9 cellular contexts compared by ENCODE assay signal in the genomic region with DNA sequence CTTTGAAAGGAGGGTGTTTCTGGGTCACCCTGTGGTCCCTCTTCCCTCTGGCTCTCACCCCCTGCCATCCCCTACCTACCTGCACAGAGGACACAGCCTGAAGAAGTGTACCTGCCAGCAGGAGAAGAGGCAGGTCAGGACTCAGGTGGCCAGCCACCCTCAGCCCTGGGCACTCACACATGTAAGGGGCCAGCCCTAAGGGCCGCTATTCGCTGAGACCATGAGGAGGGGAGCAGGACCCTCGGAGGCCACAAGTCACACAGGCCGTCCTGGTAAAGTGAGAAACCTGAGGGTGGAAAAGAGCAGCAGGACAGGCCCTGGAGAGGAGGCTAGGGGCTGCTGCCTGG. TPM values are rescaled to one million over a fixed set of nuclear protein-coding genes. Genes with fewer than 3 reads are reported as not detected.
DNase-seq lines count a peak whose midpoint lies in the region; ATAC-seq, FAIRE-seq and TF ChIP-seq lines count a peak whose summit lies in the region.
"Had no signal": no experiment of that assay in that cellular context is flagged by ENCODE, and none has a peak within 500 bp of the region (broad histone marks: within the 10 kb centered on the region; RNA-seq: fewer than 3 reads in every experiment).

No MANE protein-coding gene starts in this region.

- no peak for FAIRE-seq in HepG2 (lab: Jason Lieb, UNC)
- FAIRE-seq: G401.6 had no signal

- DNase-seq in activated naive CD4-positive, alpha-beta T cell treated with anti-CD3 and anti-CD28 coated beads, Interleukin-2, amount 10 ng/mL, durations not matched to agents 7 days and 5 days, result no peak
- DNase-seq in activated naive CD4-positive, alpha-beta T cell treated with anti-CD3 and anti-CD28 coated beads, Interleukin-2, amount 50 U/mL, for 16 hours, result no peak
- DNase-seq in HepG2 (ENCODE audit: low spot score), result no peak
- DNase-seq in type B pancreatic cell (ENCODE audit: extremely low spot score, unreplicated experiment), result no peak

- peak; percentile 6 for ATAC-seq in HepG2
- ATAC-seq in HG03097 (IDR thresholded peaks at IDR 0.05; ENCODE audit: low FRiP score, unreplicated experiment), result no peak
- no peak for ATAC-seq in HG02642 (IDR thresholded peaks at IDR 0.05; ENCODE audit: poor library complexity, unreplicated experiment)
- no peak for ATAC-seq in HG02763 (IDR thresholded peaks at IDR 0.05; ENCODE audit: unreplicated experiment)

- peaks cover 10 to 36% of the 10 kb centered on the region in 2 experiments for H3K36me3 ChIP-seq in HepG2 (replicated peaks in 1 of 2; ENCODE audit: control insufficient read depth in 1 of 2, insufficient read depth in 2 of 2, low read length in 2 of 2)

- no peaks in the 10 kb centered on the region for H3K9me3 Mint-ChIP-seq in activated naive CD4-positive, alpha-beta T cell treated with anti-CD3 and anti-CD28 coated beads, Interleukin-2, amount 10 ng/mL, durations not matched to agents 7 days and 5 days
- H3K9me3 Mint-ChIP-seq in activated naive CD8-positive, alpha-beta T cell (ENCODE audit: low read depth), result no peaks in the 10 kb centered on the region
- no peaks in the 10 kb centered on the region for H3K9me3 Mint-ChIP-seq in type B pancreatic cell

- peaks cover 18% of the 10 kb centered on the region for H3K79me2 ChIP-seq in HepG2 (ENCODE audit: insufficient read depth, low read length)

- peak overlapping the region; percentile 89 for H3K4me3 Mint-ChIP-seq in activated naive CD4-positive, alpha-beta T cell treated with anti-CD3 and anti-CD28 coated beads, Interleukin-2, amount 10 ng/mL, durations not matched to agents 7 days and 5 days
- H3K4me3 Mint-ChIP-seq in activated naive CD8-positive, alpha-beta T cell, result peak overlapping the region; percentile 94
- H3K4me3 Mint-ChIP-seq in type B pancreatic cell, result peak overlapping the region; percentile 92

- no peaks in the 10 kb centered on the region; a peak in 1 of 5 replicates for H3K27me3 ChIP-seq in HepG2 (ENCODE audit: control insufficient read depth in 1 of 2, insufficient read depth in 2 of 2, low read length in 2 of 2)

- H3K4me2 ChIP-seq in HepG2 (ENCODE audit: low read depth, low read length), result peak overlapping the region; percentile 97

- intact Hi-C loops in HepG2 (cut with micrococcal nuclease; ENCODE audit: unreplicated experiment), result loop anchor here (2.0 kb wide), 1 partner anchor 49 kb away; a partner anchor contains a TSS

- POLR2A ChIA-PET in HepG2 (lab: Yijun Ruan, JAX), result interaction anchor here (2.2 to 3.5 kb wide), 4 partner anchors 15 to 31 kb away, joined by 11 to 83 read pairs (median 44); a partner anchor contains a TSS

- in situ Hi-C loops in HepG2 (cut with HindIII; ENCODE audit: extremely low pct_ligation_motif_present, low pct_unique_long_range_greater_than_20kb), result no loop called here

- H4K20me1 ChIP-seq in HepG2 (ENCODE audit: insufficient read depth, low read length), result no peaks in the 10 kb centered on the region

- H3K27me3 Mint-ChIP-seq in activated naive CD4-positive, alpha-beta T cell treated with anti-CD3 and anti-CD28 coated beads, Interleukin-2, amount 10 ng/mL, durations not matched to agents 7 days and 5 days, result peaks cover 3% of the 10 kb centered on the region
- H3K27me3 Mint-ChIP-seq in activated naive CD8-positive, alpha-beta T cell, result no peaks in the 10 kb centered on the region
- peaks cover 11% of the 10 kb centered on the region for H3K27me3 Mint-ChIP-seq in type B pancreatic cell

- H3K9ac ChIP-seq in HepG2 (ENCODE audit: insufficient read depth, low read depth, low read length), result peak overlapping the region; percentile 87

- peak overlapping the region; percentile 94 for H3K27ac Mint-ChIP-seq in activated naive CD4-positive, alpha-beta T cell treated with anti-CD3 and anti-CD28 coated beads, Interleukin-2, amount 10 ng/mL, durations not matched to agents 7 days and 5 days
- peak overlapping the region; percentile 94 for H3K27ac Mint-ChIP-seq in activated naive CD8-positive, alpha-beta T cell
- H3K27ac Mint-ChIP-seq in type B pancreatic cell, result peak overlapping the region; percentile 95

- peaks cover 48% of the 10 kb centered on the region for H3K4me1 Mint-ChIP-seq in activated naive CD4-positive, alpha-beta T cell treated with anti-CD3 and anti-CD28 coated beads, Interleukin-2, amount 10 ng/mL, durations not matched to agents 7 days and 5 days
- peaks cover 43% of the 10 kb centered on the region for H3K4me1 Mint-ChIP-seq in activated naive CD8-positive, alpha-beta T cell (ENCODE audit: low read depth)
- peaks cover 16% of the 10 kb centered on the region for H3K4me1 Mint-ChIP-seq in type B pancreatic cell (ENCODE audit: unreplicated experiment)

- 20% methylated on average over 4 of the region's 4 CpGs for WGBS in HepG2 (ENCODE audit: low lambda C conversion rate)

- H3K4me1 ChIP-seq in HepG2 (ENCODE audit: insufficient read depth, low read length), result peaks cover 42% of the 10 kb centered on the region

- no peak for TF ChIP-seq EP300 in HepG2 (IDR thresholded peaks at IDR 0.05; ENCODE audit: low read depth in 2 of 2, low read length in 2 of 2)
- no peak for TF ChIP-seq EP300 in HepG2 (CRISPR knock-in tag; IDR thresholded peaks at IDR 0.05; ENCODE audit: borderline replicate concordance)

- no peaks in the 10 kb centered on the region for H3K9me3 ChIP-seq in HepG2 (ENCODE audit: low read length)

- BruUV-seq in HepG2 (replicated peaks; lab: Mats Ljungman, UMichigan), result no TSS peak

- peak overlapping the region; percentile 62 to 87 (median 83) for H3K4me3 ChIP-seq in HepG2 (replicated peaks in 1 of 3; ENCODE audit: insufficient read depth in 1 of 3, low read depth in 2 of 3, low read length in 3 of 3)

- TF ChIP-seq RAD21 in HepG2 (CRISPR knock-in tag; IDR thresholded peaks at IDR 0.05), result no peak

- CTCF ChIA-PET in activated naive CD4-positive, alpha-beta T cell treated with anti-CD3 and anti-CD28 coated beads, Interleukin-2, amount 10 ng/mL, durations not matched to agents 7 days and 5 days (lab: Charles Lee), result interaction anchor here (0.8 to 2.9 kb wide), 8 partner anchors 8 to 69 kb away, joined by 3 to 19 read pairs (median 6); a partner anchor contains a TSS
- CTCF ChIA-PET in HepG2 (lab: Yijun Ruan, JAX; ENCODE audit: low intra/inter-chr PET ratio, low total read pairs), result interaction anchor here (1.0 kb wide), 1 partner anchor 16 kb away, joined by 3 read pairs; no protein-coding TSS in a partner anchor

- no peak for TF ChIP-seq CTCF in HepG2 (CRISPR knock-in tag; IDR thresholded peaks at IDR 0.05)
- no peak for TF ChIP-seq CTCF in type B pancreatic cell (conservative IDR thresholded peaks at IDR 0.05)

- H2AFZ ChIP-seq in HepG2 (ENCODE audit: low read length), result no peak overlapping the region

- no peak for TF ChIP-seq POLR2A in HepG2 (IDR thresholded peaks at IDR 0.05; ENCODE audit: insufficient read depth in 1 of 2, low read depth in 2 of 2, low read length in 2 of 2)

- H3K36me3 Mint-ChIP-seq in activated naive CD4-positive, alpha-beta T cell treated with anti-CD3 and anti-CD28 coated beads, Interleukin-2, amount 10 ng/mL, durations not matched to agents 7 days and 5 days, result peaks cover 16% of the 10 kb centered on the region
- H3K36me3 Mint-ChIP-seq in activated naive CD8-positive, alpha-beta T cell, result peaks cover 13% of the 10 kb centered on the region
- peaks cover 14% of the 10 kb centered on the region for H3K36me3 Mint-ChIP-seq in type B pancreatic cell

- peak overlapping the region; percentile 79 for H3K27ac ChIP-seq in HepG2 (ENCODE audit: extremely low read length, insufficient read depth, low read length)

RNA-seq across cellular contexts. Expression of a gene that starts 1.2 kb away (rescaled TPM):
- total RNA-seq in HepG2 (2016; rRNA removed; fragmentation: Illumina TruSeq; extraction: Trizol) (6.2 and 27.3 TPM in 2 replicates), type B pancreatic cell (ENCODE audit: low replicate concordance) (55.0 and 73.0 TPM in 2 replicates)
- total RNA-seq in HepG2 (2016; cell fraction: cytosol; rRNA removed; fragmentation: Illumina TruSeq; extraction: Trizol; ENCODE audit: low read depth), result 6.1 and 6.8 TPM in 2 replicates
- 6.3 and 26.1 TPM in 2 replicates for total RNA-seq in HepG2 (2016; cell fraction: insoluble cytoplasmic fraction; rRNA removed; fragmentation: Illumina TruSeq; extraction: Trizol)
- total RNA-seq in HepG2 (2016; cell fraction: membrane; rRNA removed; fragmentation: Illumina TruSeq; extraction: Trizol), result 6.5 and 7.6 TPM in 2 replicates
- total RNA-seq in HepG2 (2016; cell fraction: nucleus; rRNA removed; fragmentation: Illumina TruSeq; extraction: Trizol), result 39.9 and 46.9 TPM in 2 replicates
- 45.8 and 56.0 TPM in 2 replicates for polyA plus RNA-seq in HepG2 (2011; rRNA removed)
- polyA plus RNA-seq in HepG2 (2011; cell fraction: cytosol; rRNA removed), result 11.1 and 18.9 TPM in 2 replicates
- polyA plus RNA-seq in HepG2 (2011; cell fraction: nucleus; rRNA removed), result 493 and 513 TPM in 2 replicates
- 24.8 and 36.0 TPM in 2 replicates for polyA plus RNA-seq in HepG2 (2012)
- polyA plus RNA-seq in HepG2 (2016; cell fraction: cytosol; fragmentation: Illumina TruSeq; extraction: Trizol; ENCODE audit: low read depth), result 4.2 and 5.0 TPM in 2 replicates
- polyA plus RNA-seq in HepG2 (2016; cell fraction: insoluble cytoplasmic fraction; fragmentation: Illumina TruSeq; extraction: Trizol; ENCODE audit: low read depth), result 6.8 and 9.0 TPM in 2 replicates
- polyA plus RNA-seq in HepG2 (2016; cell fraction: membrane; fragmentation: Illumina TruSeq; extraction: Trizol; ENCODE audit: low read depth), result 6.7 and 6.9 TPM in 2 replicates
- polyA plus RNA-seq in HepG2 (2016; cell fraction: nucleus; fragmentation: Illumina TruSeq; extraction: Trizol; ENCODE audit: insufficient read depth, low read depth), result 133 and 150 TPM in 2 replicates
- polyA minus RNA-seq in HepG2 (2011; rRNA and poly(A)+ RNA removed; ENCODE audit: low replicate concordance), result 15.3 and 41.9 TPM in 2 replicates
- polyA minus RNA-seq in HepG2 (2011; cell fraction: cytosol; rRNA and poly(A)+ RNA removed), result 3.1 and 3.3 TPM in 2 replicates
- 33.8 and 34.6 TPM in 2 replicates for polyA minus RNA-seq in HepG2 (2011; cell fraction: nucleus; rRNA and poly(A)+ RNA removed)

RNA-seq across cellular contexts. Expression of a gene that starts 19.7 kb away (rescaled TPM):
- 16.8 and 17.2 TPM in 2 replicates for total RNA-seq in HepG2 (2016; rRNA removed; fragmentation: Illumina TruSeq; extraction: Trizol)
- total RNA-seq in HepG2 (2016; cell fraction: cytosol; rRNA removed; fragmentation: Illumina TruSeq; extraction: Trizol; ENCODE audit: low read depth), result 3.1 and 4.0 TPM in 2 replicates
- total RNA-seq in HepG2 (2016; cell fraction: insoluble cytoplasmic fraction; rRNA removed; fragmentation: Illumina TruSeq; extraction: Trizol), result 14.8 and 16.9 TPM in 2 replicates
- 10.2 and 12.7 TPM in 2 replicates for total RNA-seq in HepG2 (2016; cell fraction: membrane; rRNA removed; fragmentation: Illumina TruSeq; extraction: Trizol)
- 9.1 and 12.7 TPM in 2 replicates for total RNA-seq in HepG2 (2016; cell fraction: nucleus; rRNA removed; fragmentation: Illumina TruSeq; extraction: Trizol)
- polyA plus RNA-seq in HepG2 (2011; rRNA removed), result 22.9 and 25.1 TPM in 2 replicates
- polyA plus RNA-seq in HepG2 (2011; cell fraction: cytosol; rRNA removed), result 24.3 and 29.1 TPM in 2 replicates
- polyA plus RNA-seq in HepG2 (2011; cell fraction: nucleus; rRNA removed), result 35.0 and 36.6 TPM in 2 replicates
- 9.7 and 13.0 TPM in 2 replicates for polyA plus RNA-seq in HepG2 (2012)
- 1.9 and 2.9 TPM in 2 replicates for polyA plus RNA-seq in HepG2 (2016; cell fraction: cytosol; fragmentation: Illumina TruSeq; extraction: Trizol; ENCODE audit: low read depth)
- polyA plus RNA-seq in HepG2 (2016; cell fraction: insoluble cytoplasmic fraction; fragmentation: Illumina TruSeq; extraction: Trizol; ENCODE audit: low read depth), result 14.5 TPM in 2 replicates
- 6.4 and 6.5 TPM in 2 replicates for polyA plus RNA-seq in HepG2 (2016; cell fraction: membrane; fragmentation: Illumina TruSeq; extraction: Trizol; ENCODE audit: low read depth)
- 14.3 and 15.1 TPM in 2 replicates for polyA plus RNA-seq in HepG2 (2016; cell fraction: nucleus; fragmentation: Illumina TruSeq; extraction: Trizol; ENCODE audit: insufficient read depth, low read depth)
- 49.0 and 55.7 TPM in 2 replicates for polyA minus RNA-seq in HepG2 (2011; rRNA and poly(A)+ RNA removed; ENCODE audit: low replicate concordance)
- 15.0 and 15.7 TPM in 2 replicates for polyA minus RNA-seq in HepG2 (2011; cell fraction: cytosol; rRNA and poly(A)+ RNA removed)
- 22.0 and 24.1 TPM in 2 replicates for polyA minus RNA-seq in HepG2 (2011; cell fraction: nucleus; rRNA and poly(A)+ RNA removed)
- 33.0 and 35.0 TPM in 2 replicates for total RNA-seq in type B pancreatic cell (ENCODE audit: low replicate concordance)

RNA-seq across cellular contexts. Expression of a gene that starts 32.0 kb away (rescaled TPM):
- total RNA-seq in HepG2 (2016; rRNA removed; fragmentation: Illumina TruSeq; extraction: Trizol) (10.2 and 14.9 TPM in 2 replicates), type B pancreatic cell (ENCODE audit: low replicate concordance) (33.4 and 33.7 TPM in 2 replicates)
- 2.1 and 2.4 TPM in 2 replicates for total RNA-seq in HepG2 (2016; cell fraction: cytosol; rRNA removed; fragmentation: Illumina TruSeq; extraction: Trizol; ENCODE audit: low read depth)
- total RNA-seq in HepG2 (2016; cell fraction: insoluble cytoplasmic fraction; rRNA removed; fragmentation: Illumina TruSeq; extraction: Trizol), result 10.1 and 14.6 TPM in 2 replicates
- 6.4 and 6.5 TPM in 2 replicates for total RNA-seq in HepG2 (2016; cell fraction: membrane; rRNA removed; fragmentation: Illumina TruSeq; extraction: Trizol)
- 11.2 and 11.7 TPM in 2 replicates for total RNA-seq in HepG2 (2016; cell fraction: nucleus; rRNA removed; fragmentation: Illumina TruSeq; extraction: Trizol)
- polyA plus RNA-seq in HepG2 (2011; rRNA removed), result 10.3 and 12.3 TPM in 2 replicates
- 9.8 and 12.1 TPM in 2 replicates for polyA plus RNA-seq in HepG2 (2011; cell fraction: cytosol; rRNA removed)
- 27.6 and 28.0 TPM in 2 replicates for polyA plus RNA-seq in HepG2 (2011; cell fraction: nucleus; rRNA removed)
- 6.7 and 9.1 TPM in 2 replicates for polyA plus RNA-seq in HepG2 (2012)
- 1.3 and 1.8 TPM in 2 replicates for polyA plus RNA-seq in HepG2 (2016; cell fraction: cytosol; fragmentation: Illumina TruSeq; extraction: Trizol; ENCODE audit: low read depth)
- 7.7 and 9.1 TPM in 2 replicates for polyA plus RNA-seq in HepG2 (2016; cell fraction: insoluble cytoplasmic fraction; fragmentation: Illumina TruSeq; extraction: Trizol; ENCODE audit: low read depth)
- polyA plus RNA-seq in HepG2 (2016; cell fraction: membrane; fragmentation: Illumina TruSeq; extraction: Trizol; ENCODE audit: low read depth), result 3.6 and 3.7 TPM in 2 replicates
- 14.2 and 14.7 TPM in 2 replicates for polyA plus RNA-seq in HepG2 (2016; cell fraction: nucleus; fragmentation: Illumina TruSeq; extraction: Trizol; ENCODE audit: insufficient read depth, low read depth)
- 18.7 and 35.4 TPM in 2 replicates for polyA minus RNA-seq in HepG2 (2011; rRNA and poly(A)+ RNA removed; ENCODE audit: low replicate concordance)
- 4.0 and 5.7 TPM in 2 replicates for polyA minus RNA-seq in HepG2 (2011; cell fraction: cytosol; rRNA and poly(A)+ RNA removed)
- 19.3 and 23.9 TPM in 2 replicates for polyA minus RNA-seq in HepG2 (2011; cell fraction: nucleus; rRNA and poly(A)+ RNA removed)

RNA-seq across cellular contexts. Expression of a gene that starts 48.3 kb away (rescaled TPM):
- total RNA-seq in HepG2 (2016; rRNA removed; fragmentation: Illumina TruSeq; extraction: Trizol) (7.4 and 7.9 TPM in 2 replicates), type B pancreatic cell (ENCODE audit: low replicate concordance) (10.1 and 14.8 TPM in 2 replicates)
- total RNA-seq in HepG2 (2016; cell fraction: cytosol; rRNA removed; fragmentation: Illumina TruSeq; extraction: Trizol; ENCODE audit: low read depth), result 0.81 and 1.5 TPM in 2 replicates
- 7.9 and 8.9 TPM in 2 replicates for total RNA-seq in HepG2 (2016; cell fraction: insoluble cytoplasmic fraction; rRNA removed; fragmentation: Illumina TruSeq; extraction: Trizol)
- total RNA-seq in HepG2 (2016; cell fraction: membrane; rRNA removed; fragmentation: Illumina TruSeq; extraction: Trizol), result 1.8 and 2.9 TPM in 2 replicates
- total RNA-seq in HepG2 (2016; cell fraction: nucleus; rRNA removed; fragmentation: Illumina TruSeq; extraction: Trizol), result 9.1 and 10.5 TPM in 2 replicates
- polyA plus RNA-seq in HepG2 (2011; rRNA removed), result 6.0 and 6.8 TPM in 2 replicates
- 3.2 and 3.4 TPM in 2 replicates for polyA plus RNA-seq in HepG2 (2011; cell fraction: cytosol; rRNA removed)
- 14.7 and 16.8 TPM in 2 replicates for polyA plus RNA-seq in HepG2 (2011; cell fraction: nucleus; rRNA removed)
- polyA plus RNA-seq in HepG2 (2012), result 2.7 and 3.3 TPM in 2 replicates
- 0.41 and 0.51 TPM in 2 replicates for polyA plus RNA-seq in HepG2 (2016; cell fraction: cytosol; fragmentation: Illumina TruSeq; extraction: Trizol; ENCODE audit: low read depth)
- 6.0 and 6.6 TPM in 2 replicates for polyA plus RNA-seq in HepG2 (2016; cell fraction: insoluble cytoplasmic fraction; fragmentation: Illumina TruSeq; extraction: Trizol; ENCODE audit: low read depth)
- 1.1 and 1.2 TPM in 2 replicates for polyA plus RNA-seq in HepG2 (2016; cell fraction: membrane; fragmentation: Illumina TruSeq; extraction: Trizol; ENCODE audit: low read depth)
- polyA plus RNA-seq in HepG2 (2016; cell fraction: nucleus; fragmentation: Illumina TruSeq; extraction: Trizol; ENCODE audit: insufficient read depth, low read depth), result 16.5 and 19.0 TPM in 2 replicates
- polyA minus RNA-seq in HepG2 (2011; rRNA and poly(A)+ RNA removed; ENCODE audit: low replicate concordance), result 4.2 and 10.7 TPM in 2 replicates
- polyA minus RNA-seq in HepG2 (2011; cell fraction: cytosol; rRNA and poly(A)+ RNA removed), result 1.8 and 3.4 TPM in 2 replicates
- 6.8 and 8.1 TPM in 2 replicates for polyA minus RNA-seq in HepG2 (2011; cell fraction: nucleus; rRNA and poly(A)+ RNA removed)
